17 cellular contexts compared by ENCODE assay signal in the genomic region with DNA sequence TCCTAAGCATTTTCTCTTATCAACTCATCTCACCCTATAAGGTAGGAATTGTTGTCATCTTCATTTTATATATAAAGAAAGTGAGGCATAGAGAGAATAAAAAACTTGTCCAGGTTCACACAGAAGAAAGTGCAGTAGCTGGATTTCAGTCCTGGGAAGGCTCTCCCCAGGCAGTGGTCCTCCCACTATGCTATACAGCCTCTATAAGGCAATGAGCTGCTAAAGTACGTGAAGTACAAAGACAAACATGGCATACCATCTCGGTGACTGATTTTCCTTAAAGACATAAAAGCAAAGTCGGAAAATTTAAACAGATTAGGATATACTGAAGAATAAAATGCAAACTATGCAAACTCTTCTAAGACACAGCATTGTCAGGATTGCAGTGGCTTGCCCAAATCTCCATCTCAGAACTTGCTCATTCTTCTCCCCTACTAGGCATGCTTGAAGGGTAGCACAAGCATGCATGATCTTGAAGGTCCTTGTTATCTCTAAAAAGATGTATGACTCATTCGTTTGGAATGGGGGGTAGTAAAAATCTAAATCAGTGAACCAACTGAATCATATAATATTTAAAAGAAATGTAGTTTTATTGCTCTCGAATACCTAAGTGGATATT.
DNase-seq lines count a peak whose midpoint lies in the region; ATAC-seq and TF ChIP-seq lines count a peak whose summit lies in the region.
"Had no signal": no experiment of that assay in that cellular context is flagged by ENCODE, and none has a peak within 500 bp of the region (broad histone marks: within the 10 kb centered on the region; RNA-seq: fewer than 3 reads in every experiment).

No MANE protein-coding gene starts in this region.

- H3K36me3 Mint-ChIP-seq in activated CD4-positive, alpha-beta T cell treated with anti-CD3 and anti-CD28 coated beads for 36 hours (ENCODE audit: low read depth), result no peaks in the 10 kb centered on the region
- no peaks in the 10 kb centered on the region for H3K36me3 Mint-ChIP-seq in activated T-helper 1 cell treated with anti-CD3 and anti-CD28 coated beads, Interleukin-12 subunit alpha, Interleukin-12 subunit beta, Interleukin-2, Interleukin-4 antibody, amounts not matched to agents 30 ng/mL and 10 ng/mL and 1 ng/mL, durations not matched to agents 14 hours and 24 hours and 36 hours (ENCODE audit: low read depth)
- H3K36me3 Mint-ChIP-seq: activated naive CD8-positive, alpha-beta T cell treated with anti-CD3 and anti-CD28 coated beads for 36 hours had no signal

- intact Hi-C loops in activated CD4-positive, alpha-beta T cell treated with anti-CD3 and anti-CD28 coated beads for 36 hours (cut with DNase I, micrococcal nuclease), result no loop called here
- intact Hi-C loops in activated T-helper 1 cell treated with anti-CD3 and anti-CD28 coated beads, Interleukin-12 subunit alpha, Interleukin-12 subunit beta, Interleukin-2, Interleukin-4 antibody, amounts not matched to agents 30 ng/mL and 10 ng/mL and 1 ng/mL, durations not matched to agents 14 hours and 24 hours and 36 hours (cut with micrococcal nuclease), result no loop called here

- no peaks in the 10 kb centered on the region for H3K4me1 Mint-ChIP-seq in activated CD4-positive, alpha-beta T cell treated with anti-CD3 and anti-CD28 coated beads for 36 hours
- H3K4me1 Mint-ChIP-seq in activated T-helper 1 cell treated with anti-CD3 and anti-CD28 coated beads, Interleukin-12 subunit alpha, Interleukin-12 subunit beta, Interleukin-2, Interleukin-4 antibody, amounts not matched to agents 30 ng/mL and 10 ng/mL and 1 ng/mL, durations not matched to agents 14 hours and 24 hours and 36 hours (ENCODE audit: low read depth), result peaks cover 6% of the 10 kb centered on the region
- H3K4me1 Mint-ChIP-seq: activated naive CD8-positive, alpha-beta T cell treated with anti-CD3 and anti-CD28 coated beads for 36 hours; IgD-negative memory B cell had no signal

- no peak for TF ChIP-seq CTCF in astrocyte of the spinal cord (IDR thresholded peaks at IDR 0.05; ENCODE audit: low read depth, low read length)

- no peak for ATAC-seq in HG03139 (IDR thresholded peaks at IDR 0.05; ENCODE audit: unreplicated experiment)
- ATAC-seq in activated CD4-positive, alpha-beta T cell treated with anti-CD3 and anti-CD28 coated beads for 36 hours, result no peak

- DNase-seq in ACHN, result peak; percentile 57
- peak; percentile 56 for DNase-seq in HS-5 (ENCODE audit: low read depth)
- DNase-seq in astrocyte of the spinal cord (ENCODE audit: low read depth, low spot score), result peak; percentile 9
- peak; percentile 44 for DNase-seq in kidney tubule cell (ENCODE audit: low spot score)
- DNase-seq in NCI-H1048 (lab: John Stamatoyannopoulos, UW), result no peak
- no peak for DNase-seq in activated CD4-positive, alpha-beta T cell treated with anti-CD3 and anti-CD28 coated beads for 36 hours
- DNase-seq in activated T-helper 1 cell treated with anti-CD3 and anti-CD28 coated beads, Interleukin-12 subunit alpha, Interleukin-12 subunit beta, Interleukin-2, Interleukin-4 antibody, amounts not matched to agents 30 ng/mL and 10 ng/mL and 1 ng/mL, durations not matched to agents 14 hours and 24 hours and 36 hours (ENCODE audit: low spot score), result no peak
- DNase-seq: activated CD4-positive, CD25-positive, alpha-beta regulatory T cell; activated naive CD8-positive, alpha-beta T cell treated with anti-CD3 and anti-CD28 coated beads for 36 hours; BE2C; cortex of kidney; DND-41; mucosa of descending colon; NCI-H1417 treated with DMSO at 0.1 percent for 48 hours had no signal

- no peaks in the 10 kb centered on the region for H3K9me3 Mint-ChIP-seq in activated CD4-positive, alpha-beta T cell treated with anti-CD3 and anti-CD28 coated beads for 36 hours (ENCODE audit: low read depth)
- H3K9me3 Mint-ChIP-seq in activated T-helper 1 cell treated with anti-CD3 and anti-CD28 coated beads, Interleukin-12 subunit alpha, Interleukin-12 subunit beta, Interleukin-2, Interleukin-4 antibody, amounts not matched to agents 30 ng/mL and 10 ng/mL and 1 ng/mL, durations not matched to agents 14 hours and 24 hours and 36 hours, result no peaks in the 10 kb centered on the region
- H3K9me3 Mint-ChIP-seq: activated naive CD8-positive, alpha-beta T cell treated with anti-CD3 and anti-CD28 coated beads for 36 hours had no signal

- CTCF ChIA-PET in activated CD4-positive, alpha-beta T cell treated with anti-CD3 and anti-CD28 coated beads for 36 hours (lab: Charles Lee), result no interaction called here

- H3K4me3 ChIP-seq in astrocyte of the spinal cord (ENCODE audit: low read depth, low read length), result no peak overlapping the region
- H3K4me3 ChIP-seq: mucosa of descending colon, thoracic aorta had no signal

- H3K27me3 Mint-ChIP-seq in activated CD4-positive, alpha-beta T cell treated with anti-CD3 and anti-CD28 coated beads for 36 hours, result peaks cover 4% of the 10 kb centered on the region
- H3K27me3 Mint-ChIP-seq in activated T-helper 1 cell treated with anti-CD3 and anti-CD28 coated beads, Interleukin-12 subunit alpha, Interleukin-12 subunit beta, Interleukin-2, Interleukin-4 antibody, amounts not matched to agents 30 ng/mL and 10 ng/mL and 1 ng/mL, durations not matched to agents 14 hours and 24 hours and 36 hours (ENCODE audit: insufficient read depth), result no peaks in the 10 kb centered on the region
- H3K27me3 Mint-ChIP-seq: IgD-negative memory B cell had no signal

- no peak overlapping the region for H3K27ac Mint-ChIP-seq in activated CD4-positive, alpha-beta T cell treated with anti-CD3 and anti-CD28 coated beads for 36 hours
- no peak overlapping the region for H3K27ac Mint-ChIP-seq in activated T-helper 1 cell treated with anti-CD3 and anti-CD28 coated beads, Interleukin-12 subunit alpha, Interleukin-12 subunit beta, Interleukin-2, Interleukin-4 antibody, amounts not matched to agents 30 ng/mL and 10 ng/mL and 1 ng/mL, durations not matched to agents 14 hours and 24 hours and 36 hours
- H3K27ac Mint-ChIP-seq: activated naive CD8-positive, alpha-beta T cell treated with anti-CD3 and anti-CD28 coated beads for 36 hours; IgD-negative memory B cell had no signal

- no peak overlapping the region for H3K4me3 Mint-ChIP-seq in activated CD4-positive, alpha-beta T cell treated with anti-CD3 and anti-CD28 coated beads for 36 hours
- H3K4me3 Mint-ChIP-seq in activated T-helper 1 cell treated with anti-CD3 and anti-CD28 coated beads, Interleukin-12 subunit alpha, Interleukin-12 subunit beta, Interleukin-2, Interleukin-4 antibody, amounts not matched to agents 30 ng/mL and 10 ng/mL and 1 ng/mL, durations not matched to agents 14 hours and 24 hours and 36 hours, result no peak overlapping the region
- H3K4me3 Mint-ChIP-seq: activated naive CD8-positive, alpha-beta T cell treated with anti-CD3 and anti-CD28 coated beads for 36 hours; IgD-negative memory B cell had no signal

- in situ Hi-C loops in ACHN (cut with HindIII; ENCODE audit: low pct_ligation_motif_present, low pct_unique_long_range_greater_than_20kb, low sequenced_read_pairs), result no loop called here
- in situ Hi-C loops in astrocyte of the spinal cord (cut with HindIII; ENCODE audit: low sequenced_read_pairs), result no loop called here

- POLR2A ChIA-PET in activated CD4-positive, alpha-beta T cell treated with anti-CD3 and anti-CD28 coated beads for 36 hours (lab: Charles Lee), result no interaction called here

Comparison
In these comparisons a context has a peak if more than half of its experiments do, and no peak if none do; other contexts are left out.
1. DNase-seq: peak in ACHN (single experiment), HS-5 (single experiment), astrocyte of the spinal cord (single experiment) and kidney tubule cell (single experiment); none in NCI-H1048 (single experiment), activated CD4-positive, alpha-beta T cell treated with anti-CD3 and anti-CD28 coated beads for 36 hours (single experiment) and activated T-helper 1 cell treated with anti-CD3 and anti-CD28 coated beads, Interleukin-12 subunit alpha, Interleukin-12 subunit beta, Interleukin-2, Interleukin-4 antibody, amounts not matched to agents 30 ng/mL and 10 ng/mL and 1 ng/mL, durations not matched to agents 14 hours and 24 hours and 36 hours (single experiment).